In the genomic region with DNA sequence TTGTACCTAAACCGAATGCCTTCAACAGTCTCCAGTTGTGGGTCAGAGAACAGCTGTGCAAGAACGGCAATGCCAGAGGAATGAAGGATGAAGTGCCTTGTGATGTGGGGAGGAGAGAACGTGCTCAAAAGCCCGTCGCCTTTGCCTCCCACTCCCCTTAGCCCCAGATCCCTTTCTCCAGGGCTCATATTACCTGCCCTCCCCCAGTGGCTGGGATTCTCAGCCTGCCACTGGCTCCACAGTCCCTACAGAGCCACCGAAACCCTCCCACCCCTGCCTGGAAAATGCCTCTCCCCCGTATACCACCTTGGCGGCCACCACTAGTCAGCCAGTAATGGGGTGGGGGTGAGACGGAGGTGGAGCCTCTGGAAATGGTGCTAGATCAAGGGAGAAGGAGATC, we compare ENCODE assay signal across 19 cellular contexts.
DNase-seq lines count a peak whose midpoint lies in the region; ATAC-seq and TF ChIP-seq lines count a peak whose summit lies in the region.
"Had no signal": no experiment of that assay in that cellular context is flagged by ENCODE, and none has a peak within 500 bp of the region (broad histone marks: within the 10 kb centered on the region; RNA-seq: fewer than 3 reads in every experiment).

No MANE protein-coding gene starts in this region.

- H3K4me1 ChIP-seq in HEK293 (ENCODE audit: control insufficient read depth, insufficient read depth, low read length): no peaks in the 10 kb centered on the region
- peaks cover 3% of the 10 kb centered on the region for H3K4me1 ChIP-seq in colonic mucosa
- peaks cover 26 to 76% (median 62%) of the 10 kb centered on the region in 4 donors for H3K4me1 ChIP-seq in stomach

- peaks cover 66% of the 10 kb centered on the region for H3K4me1 Mint-ChIP-seq in mesothelial cell of epicardium

- no peak for ATAC-seq in GM21526 (IDR thresholded peaks at IDR 0.05; ENCODE audit: low FRiP score, unreplicated experiment)
- ATAC-seq: left colon had no signal

- H3K4me3 Mint-ChIP-seq in mesothelial cell of epicardium: peak overlapping the region; percentile 16
- H3K4me3 Mint-ChIP-seq: natural killer cell treated with Interleukin-12 subunit alpha and Interleukin-12 subunit beta and Interleukin-15 and Interleukin-18, amount 100 ng/mL, for 72 hours had no signal

- no peaks in the 10 kb centered on the region for H3K9me3 Mint-ChIP-seq in mesothelial cell of epicardium
- H3K9me3 Mint-ChIP-seq: IgD-negative memory B cell; natural killer cell treated with Interleukin-12 subunit alpha and Interleukin-12 subunit beta and Interleukin-15 and Interleukin-18, amount 100 ng/mL, for 72 hours had no signal

- H3K27me3 Mint-ChIP-seq in mesothelial cell of epicardium (ENCODE audit: low read depth): no peaks in the 10 kb centered on the region
- H3K27me3 Mint-ChIP-seq: IgD-negative memory B cell; natural killer cell treated with Interleukin-12 subunit alpha and Interleukin-12 subunit beta and Interleukin-15 and Interleukin-18, amount 100 ng/mL, for 72 hours had no signal

- H3K27ac ChIP-seq in HEK293 (ENCODE audit: extremely low read depth, low read depth, low read length) (no peak overlapping the region), colonic mucosa (no peak overlapping the region), stomach (peak overlapping the region in 3 of 5 donors; percentile 87 to 90 (median 88))

- H3K9me3 ChIP-seq in HEK293 (ENCODE audit: control insufficient read depth, insufficient read depth, low read depth, low read length) (no peaks in the 10 kb centered on the region), colonic mucosa (no peaks in the 10 kb centered on the region), stomach (no peaks in the 10 kb centered on the region)

- POLR2A ChIA-PET in HEK293 (lab: Yijun Ruan, JAX) (no interaction called here), HEK293T (lab: Yijun Ruan, JAX) (no interaction called here)

- H3K4me3 ChIP-seq in HEK293 (ENCODE audit: low read depth, low read length) (no peak overlapping the region), colonic mucosa (no peak overlapping the region), stomach (no peak overlapping the region)

- 78 to 90% (median 86%) methylated on average over 9 of the region's 9 CpGs for WGBS in stomach, 5 donors

- intact Hi-C loops in colonic mucosa (cut with DNase I) (no loop called here), stomach (cut with DNase I; ENCODE audit: low total_unique reads) (no loop called here)

- TF ChIP-seq CTCF in HEK293 (tag by site-specific recombination; IDR thresholded peaks at IDR 0.05): no peak
- TF ChIP-seq CTCF in colonic mucosa (IDR thresholded peaks at IDR 0.05): no peak
- no peak for TF ChIP-seq CTCF in mesothelial cell of epicardium (IDR thresholded peaks at IDR 0.05; ENCODE audit: unreplicated experiment)
- no peak for TF ChIP-seq CTCF in stomach (IDR thresholded peaks at IDR 0.05)

- H3K9ac ChIP-seq in colonic mucosa (ENCODE audit: low read depth in 2 of 2, low read length in 2 of 2): no peak overlapping the region

- no peak for TF ChIP-seq POLR2A in stomach (IDR thresholded peaks at IDR 0.05)

- no peaks in the 10 kb centered on the region for H3K36me3 ChIP-seq in HEK293 (ENCODE audit: control insufficient read depth in 2 of 2, insufficient read depth in 1 of 2, low read length in 2 of 2)
- no peaks in the 10 kb centered on the region for H3K36me3 ChIP-seq in colonic mucosa
- H3K36me3 ChIP-seq in stomach: no peaks in the 10 kb centered on the region

- no peaks in the 10 kb centered on the region for H3K27me3 ChIP-seq in colonic mucosa
- no peaks in the 10 kb centered on the region for H3K27me3 ChIP-seq in stomach

- CTCF ChIA-PET in HEK293 (lab: Yijun Ruan, JAX): no interaction called here
- CTCF ChIA-PET in HEK293T (lab: Yijun Ruan, JAX): interaction anchor here (0.5 kb wide), 1 partner anchor 690 kb away, joined by 5 read pairs; no protein-coding TSS in a partner anchor

- no peak for TF ChIP-seq EP300 in stomach (IDR thresholded peaks at IDR 0.05)

- H3K27ac Mint-ChIP-seq in mesothelial cell of epicardium: peak overlapping the region; percentile 95
- H3K27ac Mint-ChIP-seq: natural killer cell treated with Interleukin-12 subunit alpha and Interleukin-12 subunit beta and Interleukin-15 and Interleukin-18, amount 100 ng/mL, for 72 hours had no signal

- H3K36me3 Mint-ChIP-seq in mesothelial cell of epicardium: no peaks in the 10 kb centered on the region
- H3K36me3 Mint-ChIP-seq: IgD-negative memory B cell; natural killer cell treated with Interleukin-12 subunit alpha and Interleukin-12 subunit beta and Interleukin-15 and Interleukin-18, amount 100 ng/mL, for 72 hours had no signal

- DNase-seq in colonic mucosa (peak; percentile 18), mesothelial cell of epicardium (ENCODE audit: low spot score in 2 of 2, unreplicated experiment in 2 of 2) (peak in 1 of 2 experiments; percentile 44), stomach (no peak), NOMO-1 (lab: John Stamatoyannopoulos, UW; ENCODE audit: unreplicated experiment in 2 of 2) (no peak), HEK293T (ENCODE audit: extremely low spot score) (no peak), cerebellar nuclear complex (lab: John Stamatoyannopoulos, UW) (no peak)
- DNase-seq: activated CD4-positive, alpha-beta T cell treated with anti-CD3 and anti-CD28 coated beads for 1 hour; activated effector memory CD4-positive, alpha-beta T cell treated with anti-CD3 and anti-CD28 coated beads, Interleukin-2, amount 50 U/mL, for 16 hours; AML-193; Calu3; central memory CD4-positive, alpha-beta T cell; left colon; NCI-H2029; NCI-H446; retina had no signal

TF ChIP-seq in HEK293, 187 proteins besides CTCF, POLR2A, EP300 and RAD21:
- TF ChIP-seq ZFHX2 (tag by site-specific recombination; conservative IDR thresholded peaks at IDR 0.05): peak; percentile 23; the same call in 1 of the 2 replicates
- TF ChIP-seq MEIS1 (CRISPR knock-in tag; IDR thresholded peaks at IDR 0.05; ENCODE audit: borderline replicate concordance): no peak
TF ChIP-seq in HEK293: peak in this region for 1.

TF ChIP-seq in HEK293T, 16 proteins besides CTCF, POLR2A, EP300 and RAD21:
- TF ChIP-seq ELF4 (IDR thresholded peaks at IDR 0.05) (no peak), TARDBP (IDR thresholded peaks at IDR 0.05) (no peak), FOXM1 (IDR thresholded peaks at IDR 0.05; ENCODE audit: borderline replicate concordance) (no peak), ZNF384 (IDR thresholded peaks at IDR 0.05) (no peak), SUZ12 (IDR thresholded peaks at IDR 0.05) (no peak), BHLHE40 (IDR thresholded peaks at IDR 0.05; ENCODE audit: borderline replicate concordance) (no peak), FOXK2 (IDR thresholded peaks at IDR 0.05) (no peak), CTBP1 (IDR thresholded peaks at IDR 0.05; ENCODE audit: borderline replicate concordance) (no peak), L3MBTL2 (conservative IDR thresholded peaks at IDR 0.05) (no peak), ARNT (IDR thresholded peaks at IDR 0.05) (no peak), NFRKB (IDR thresholded peaks at IDR 0.05) (no peak), LEF1 (IDR thresholded peaks at IDR 0.05; ENCODE audit: borderline replicate concordance) (no peak), HDGF (IDR thresholded peaks at IDR 0.05; ENCODE audit: borderline replicate concordance) (no peak), FOXA1 (IDR thresholded peaks at IDR 0.05) (no peak), SP1 (IDR thresholded peaks at IDR 0.05) (no peak)
- TF ChIP-seq, protein P1, sequence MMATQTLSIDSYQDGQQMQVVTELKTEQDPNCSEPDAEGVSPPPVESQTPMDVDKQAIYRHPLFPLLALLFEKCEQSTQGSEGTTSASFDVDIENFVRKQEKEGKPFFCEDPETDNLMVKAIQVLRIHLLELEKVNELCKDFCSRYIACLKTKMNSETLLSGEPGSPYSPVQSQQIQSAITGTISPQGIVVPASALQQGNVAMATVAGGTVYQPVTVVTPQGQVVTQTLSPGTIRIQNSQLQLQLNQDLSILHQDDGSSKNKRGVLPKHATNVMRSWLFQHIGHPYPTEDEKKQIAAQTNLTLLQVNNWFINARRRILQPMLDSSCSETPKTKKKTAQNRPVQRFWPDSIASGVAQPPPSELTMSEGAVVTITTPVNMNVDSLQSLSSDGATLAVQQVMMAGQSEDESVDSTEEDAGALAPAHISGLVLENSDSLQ (IDR thresholded peaks at IDR 0.05): no peak

Comparison
In these comparisons a context has a peak if more than half of its experiments do, and no peak if none do; other contexts are left out.
1. H3K27ac ChIP-seq: peak in stomach (3 of 5); none in HEK293 (single experiment) and colonic mucosa (single experiment).